Comparison of ENCODE assay signal across 27 cellular contexts in genomic region chr1:96425382-96426129, GRCh38.
"Had no signal": no experiment of that assay in that cellular context is flagged by ENCODE, and none has a peak within 500 bp of the region (broad histone marks: within the 10 kb centered on the region; RNA-seq: fewer than 3 reads in every experiment).

No MANE protein-coding gene starts in this region.

- H3K4me3 ChIP-seq: esophagus muscularis mucosa, prostate gland, stomach, thyroid gland, upper lobe of right lung had no signal

- DNase-seq: activated CD4-positive, alpha-beta memory T cell treated with anti-CD3 and anti-CD28 coated beads for 36 hours; activated CD4-positive, alpha-beta T cell treated with anti-CD3 and anti-CD28 coated beads, Interleukin-2, amount 10 ng/mL, durations not matched to agents 24 days and 14 days; activated CD4-positive, CD25-positive, alpha-beta regulatory T cell treated with anti-CD3 and anti-CD28 coated beads, Interleukin-2, amount 50 U/mL, for 72 hours; activated CD8-positive, alpha-beta memory T cell treated with anti-CD3 and anti-CD28 coated beads, Interleukin-2, amount 50 U/mL, for 4 hours; activated gamma-delta T cell; activated T-cell treated with anti-CD3 and anti-CD28 coated beads, Interleukin-2, amount 50 U/mL, for 24 hours; aorta; brain microvascular endothelial cell; glutamatergic neuron; left ventricle myocardium superior; mammary epithelial cell; midbrain; naive thymus-derived CD4-positive, alpha-beta T cell; stimulated activated CD4-positive, alpha-beta T cell treated with anti-CD3 and anti-CD28 coated beads, Interleukin-15, amount 100 ng/mL, for 24 hours; stimulated activated CD4-positive, alpha-beta T cell treated with anti-CD3 and anti-CD28 coated beads, Interleukin-2, amount 100 ng/mL, for 24 hours; stimulated activated naive B cell treated with anti-CD40 and anti-IgM and Interleukin-4, amounts not matched to agents 10 μg/mL and 1 μg/mL and 100 μg/mL, for 72 hours; stomach; T-helper 2 cell; thyroid gland; upper lobe of right lung had no signal

- H3K9me3 Mint-ChIP-seq: activated CD4-positive, alpha-beta memory T cell treated with anti-CD3 and anti-CD28 coated beads for 36 hours; activated CD4-positive, alpha-beta T cell treated with anti-CD3 and anti-CD28 coated beads, Interleukin-2, amount 10 ng/mL, durations not matched to agents 24 days and 14 days; activated T-cell treated with anti-CD3 and anti-CD28 coated beads, Interleukin-2, amount 50 U/mL, for 24 hours had no signal

- FAIRE-seq: frontal cortex, islet of Langerhans had no signal

- H3K27me3 Mint-ChIP-seq: activated CD4-positive, alpha-beta memory T cell treated with anti-CD3 and anti-CD28 coated beads for 36 hours; activated CD4-positive, alpha-beta T cell treated with anti-CD3 and anti-CD28 coated beads, Interleukin-2, amount 10 ng/mL, durations not matched to agents 24 days and 14 days; activated naive CD4-positive, alpha-beta T cell treated with anti-CD3 and anti-CD28 coated beads, Interleukin-2, amount 50 U/mL, for 24 hours; activated T-cell treated with anti-CD3 and anti-CD28 coated beads, Interleukin-2, amount 50 U/mL, for 24 hours; naive thymus-derived CD4-positive, alpha-beta T cell; stimulated activated naive B cell treated with anti-CD40 and anti-IgM and Interleukin-4, amounts not matched to agents 10 μg/mL and 1 μg/mL and 100 μg/mL, for 72 hours had no signal

- H3K36me3 Mint-ChIP-seq: activated CD4-positive, alpha-beta memory T cell treated with anti-CD3 and anti-CD28 coated beads for 36 hours; activated naive CD4-positive, alpha-beta T cell treated with anti-CD3 and anti-CD28 coated beads, Interleukin-2, amount 50 U/mL, for 24 hours; naive thymus-derived CD4-positive, alpha-beta T cell; stimulated activated naive B cell treated with anti-CD40 and anti-IgM and Interleukin-4, amounts not matched to agents 10 μg/mL and 1 μg/mL and 100 μg/mL, for 72 hours had no signal

- H3K36me3 ChIP-seq: brain microvascular endothelial cell, esophagus muscularis mucosa, neutrophil, prostate gland, stomach, thyroid gland, upper lobe of right lung had no signal

- H3K9me3 ChIP-seq: esophagus muscularis mucosa, neutrophil, prostate gland, stomach, thyroid gland, upper lobe of right lung had no signal

- H3K4me3 Mint-ChIP-seq: activated CD4-positive, alpha-beta memory T cell treated with anti-CD3 and anti-CD28 coated beads for 36 hours; activated CD4-positive, alpha-beta T cell treated with anti-CD3 and anti-CD28 coated beads, Interleukin-2, amount 10 ng/mL, durations not matched to agents 24 days and 14 days; activated naive CD4-positive, alpha-beta T cell treated with anti-CD3 and anti-CD28 coated beads, Interleukin-2, amount 50 U/mL, for 24 hours; activated T-cell treated with anti-CD3 and anti-CD28 coated beads, Interleukin-2, amount 50 U/mL, for 24 hours; naive thymus-derived CD4-positive, alpha-beta T cell; stimulated activated naive B cell treated with anti-CD40 and anti-IgM and Interleukin-4, amounts not matched to agents 10 μg/mL and 1 μg/mL and 100 μg/mL, for 72 hours had no signal

- H3K4me1 ChIP-seq: prostate gland, stomach, thyroid gland, upper lobe of right lung had no signal

- H3K27me3 ChIP-seq: brain microvascular endothelial cell, esophagus muscularis mucosa, neutrophil, stomach, thyroid gland, upper lobe of right lung had no signal

- H3K27ac ChIP-seq: brain microvascular endothelial cell, esophagus muscularis mucosa, neutrophil, prostate gland, stomach, thyroid gland, upper lobe of right lung had no signal

- H3K27ac Mint-ChIP-seq: activated CD4-positive, alpha-beta memory T cell treated with anti-CD3 and anti-CD28 coated beads for 36 hours; activated CD4-positive, alpha-beta T cell treated with anti-CD3 and anti-CD28 coated beads, Interleukin-2, amount 10 ng/mL, durations not matched to agents 24 days and 14 days; activated naive CD4-positive, alpha-beta T cell treated with anti-CD3 and anti-CD28 coated beads, Interleukin-2, amount 50 U/mL, for 24 hours; activated T-cell treated with anti-CD3 and anti-CD28 coated beads, Interleukin-2, amount 50 U/mL, for 24 hours; stimulated activated naive B cell treated with anti-CD40 and anti-IgM and Interleukin-4, amounts not matched to agents 10 μg/mL and 1 μg/mL and 100 μg/mL, for 72 hours had no signal

- ATAC-seq: left ventricle myocardium superior; naive thymus-derived CD4-positive, alpha-beta T cell; SK-N-SH treated with all-trans-retinoic acid at 6 μM for 48 hours; stimulated activated naive B cell treated with anti-CD40 and anti-IgM and Interleukin-4, amounts not matched to agents 10 μg/mL and 1 μg/mL and 100 μg/mL, for 72 hours; upper lobe of right lung had no signal

- H3K4me1 Mint-ChIP-seq: activated CD4-positive, alpha-beta T cell treated with anti-CD3 and anti-CD28 coated beads, Interleukin-2, amount 10 ng/mL, durations not matched to agents 24 days and 14 days; activated naive CD4-positive, alpha-beta T cell treated with anti-CD3 and anti-CD28 coated beads, Interleukin-2, amount 50 U/mL, for 24 hours; naive thymus-derived CD4-positive, alpha-beta T cell; stimulated activated naive B cell treated with anti-CD40 and anti-IgM and Interleukin-4, amounts not matched to agents 10 μg/mL and 1 μg/mL and 100 μg/mL, for 72 hours had no signal
